Comparison of ENCODE assay signal across 9 cellular contexts in genomic region chr22:39175127-39176066, GRCh38. TPM values are rescaled to one million over a fixed set of nuclear protein-coding genes. Genes with fewer than 3 reads are reported as not detected.
DNase-seq lines count a peak whose midpoint lies in the region; ATAC-seq and TF ChIP-seq lines count a peak whose summit lies in the region.
"Had no signal": no experiment of that assay in that cellular context is flagged by ENCODE, and none has a peak within 500 bp of the region (broad histone marks: within the 10 kb centered on the region; RNA-seq: fewer than 3 reads in every experiment).

No MANE protein-coding gene starts in this region.

- H3K9me3 Mint-ChIP-seq in CD4-positive, alpha-beta memory T cell: no peaks in the 10 kb centered on the region
- no peaks in the 10 kb centered on the region for H3K9me3 Mint-ChIP-seq in CD14-positive monocyte
- H3K9me3 Mint-ChIP-seq: activated naive CD4-positive, alpha-beta T cell treated with anti-CD3 and anti-CD28 coated beads, Interleukin-2, amount 50 U/mL, for 72 hours had no signal

- no peaks in the 10 kb centered on the region for H3K9me3 ChIP-seq in CD4-positive, alpha-beta memory T cell (ENCODE audit: control insufficient read depth in 1 of 2, low read length in 2 of 2)
- H3K9me3 ChIP-seq in RWPE2 (ENCODE audit: severe bottlenecking): no peaks in the 10 kb centered on the region
- H3K9me3 ChIP-seq in right atrium auricular region: no peaks in the 10 kb centered on the region
- no peaks in the 10 kb centered on the region for H3K9me3 ChIP-seq in trophoblast cell (ENCODE audit: insufficient read depth, low read depth, low read length)

- peak overlapping the region in 4 of 8 donors; percentile 5 to 75 (median 22) for H3K4me3 Mint-ChIP-seq in CD4-positive, alpha-beta memory T cell
- H3K4me3 Mint-ChIP-seq in CD14-positive monocyte: no peak overlapping the region

- H3K27ac ChIP-seq in CD4-positive, alpha-beta memory T cell (ENCODE audit: low read depth, low read length): peak overlapping the region; percentile 76
- H3K27ac ChIP-seq in RWPE2 (ENCODE audit: poor library complexity, severe bottlenecking) (peak overlapping the region; percentile 96), right atrium auricular region (peak overlapping the region; percentile 77 to 83), trophoblast cell (ENCODE audit: low read depth, low read length) (peak overlapping the region; percentile 94)

- peak overlapping the region; percentile 97 for H2BK120ac ChIP-seq in trophoblast cell (ENCODE audit: insufficient read depth, low read length, poor library complexity)

- intact Hi-C loops in CD4-positive, alpha-beta memory T cell (cut with micrococcal nuclease): no loop called here
- intact Hi-C loops in CD14-positive monocyte (cut with micrococcal nuclease): no loop called here

- ATAC-seq in RWPE2 (ENCODE audit: low read depth) (no peak), GM19452 (IDR thresholded peaks at IDR 0.05; ENCODE audit: unreplicated experiment) (no peak)
- ATAC-seq: activated naive CD4-positive, alpha-beta T cell treated with anti-CD3 and anti-CD28 coated beads, Interleukin-2, amount 50 U/mL, for 72 hours had no signal

- H3K36me3 ChIP-seq in CD4-positive, alpha-beta memory T cell (ENCODE audit: insufficient read depth, low read length): no peaks in the 10 kb centered on the region
- H3K36me3 ChIP-seq in RWPE2 (ENCODE audit: low read depth) (no peaks in the 10 kb centered on the region), right atrium auricular region (no peaks in the 10 kb centered on the region), trophoblast cell (ENCODE audit: control insufficient read depth in 1 of 2, insufficient read depth in 2 of 2, low read length in 2 of 2) (no peaks in the 10 kb centered on the region)

- no CpG with 5 or more reads among the region's 22 CpGs for WGBS in trophoblast cell (ENCODE audit: extremely low coverage, insufficient coverage, insufficient read length)

- H3K27ac Mint-ChIP-seq in CD4-positive, alpha-beta memory T cell: peak overlapping the region; percentile 79 to 99 (median 95)
- H3K27ac Mint-ChIP-seq in CD14-positive monocyte: no peak overlapping the region

- in situ Hi-C loops in KBM-7 (cut with MboI; ENCODE audit: low pct_unique_long_range_greater_than_20kb, low sequenced_read_pairs): loop anchor here (10.0 kb wide), 1 partner anchor 129 kb away; no protein-coding TSS in a partner anchor

- peaks cover 60% of the 10 kb centered on the region for H3K79me1 ChIP-seq in trophoblast cell (ENCODE audit: low read length)

- H4K12ac ChIP-seq in trophoblast cell (ENCODE audit: low read depth, low read length): peak overlapping the region; percentile 51

- peak overlapping the region; percentile 67 for H4K8ac ChIP-seq in trophoblast cell (ENCODE audit: low read depth, low read length)

- TF ChIP-seq CTCF in RWPE2 (IDR thresholded peaks at IDR 0.05; ENCODE audit: poor library complexity, severe bottlenecking) (peak; percentile 10), right atrium auricular region (IDR thresholded peaks at IDR 0.05) (no peak), CD14-positive monocyte (IDR thresholded peaks at IDR 0.05) (no peak), foreskin fibroblast (IDR thresholded peaks at IDR 0.05; ENCODE audit: low read depth, low read length) (no peak)

- peak overlapping the region; percentile 6 for H3K4me2 ChIP-seq in trophoblast cell (ENCODE audit: low read length)

- no peaks in the 10 kb centered on the region for H3K27me3 Mint-ChIP-seq in CD4-positive, alpha-beta memory T cell
- peaks cover 17 to 44% (median 37%) of the 10 kb centered on the region in 3 donors for H3K27me3 Mint-ChIP-seq in CD14-positive monocyte (ENCODE audit: low read depth in 3 of 3)

- CTCF ChIA-PET in CD4-positive, alpha-beta memory T cell (lab: Charles Lee; ENCODE audit: partially characterized antibody): interaction anchor here (1.0 to 19.5 kb wide), 4 partner anchors 21 to 353 kb away, joined by 3 to 477 read pairs (median 4); partner anchors contain the start of gene RPL3

- peak overlapping the region; percentile 96 for H4K91ac ChIP-seq in trophoblast cell (ENCODE audit: low read depth, low read length)

- peaks cover 66% of the 10 kb centered on the region for H3K4me1 ChIP-seq in CD4-positive, alpha-beta memory T cell (ENCODE audit: insufficient read depth, low read length)
- H3K4me1 ChIP-seq in RWPE2 (ENCODE audit: insufficient read depth, poor library complexity, severe bottlenecking) (peaks cover 57% of the 10 kb centered on the region), right atrium auricular region (peaks cover 0 to 90% of the 10 kb centered on the region in 2 donors), trophoblast cell (ENCODE audit: control insufficient read depth in 1 of 2, insufficient read depth in 2 of 2, low read length in 2 of 2) (peaks cover 47 to 49% of the 10 kb centered on the region in 2 experiments)

- H3K9ac ChIP-seq in trophoblast cell (ENCODE audit: low read length): peak overlapping the region; percentile 68

- no peaks in the 10 kb centered on the region for H3K27me3 ChIP-seq in CD4-positive, alpha-beta memory T cell (ENCODE audit: insufficient read depth, low read length)
- no peaks in the 10 kb centered on the region for H3K27me3 ChIP-seq in RWPE2 (ENCODE audit: insufficient read depth, poor library complexity, severe bottlenecking)
- no peaks in the 10 kb centered on the region for H3K27me3 ChIP-seq in right atrium auricular region
- no peaks in the 10 kb centered on the region for H3K27me3 ChIP-seq in trophoblast cell (ENCODE audit: insufficient read depth, low read length)

- DNase-seq in CD4-positive, alpha-beta memory T cell: no peak
- DNase-seq in RWPE2 (ENCODE audit: low spot score): no peak
- no peak for DNase-seq in right atrium auricular region (ENCODE audit: low spot score)
- peak; percentile 18 to 46 for DNase-seq in trophoblast cell
- no peak for DNase-seq in CD14-positive monocyte (ENCODE audit: low spot score)
- no peak for DNase-seq in foreskin fibroblast
- no peak for DNase-seq in KBM-7

- H3K4ac ChIP-seq in trophoblast cell (ENCODE audit: low read depth, low read length): peak overlapping the region; percentile 82

- H3K4me1 Mint-ChIP-seq in CD4-positive, alpha-beta memory T cell: peaks cover 38 to 76% (median 62%) of the 10 kb centered on the region in 4 donors
- peaks cover 22% of the 10 kb centered on the region for H3K4me1 Mint-ChIP-seq in CD14-positive monocyte

- H3K14ac ChIP-seq in trophoblast cell (ENCODE audit: low read length): peak overlapping the region; percentile 98

- H2AFZ ChIP-seq in trophoblast cell (ENCODE audit: insufficient read depth, low read length, poor library complexity): peak overlapping the region; percentile 82

- peak overlapping the region in 1 of 2 donors; percentile 23 for H3K4me3 ChIP-seq in CD4-positive, alpha-beta memory T cell (ENCODE audit: low read length in 2 of 2)
- H3K4me3 ChIP-seq in RWPE2 (ENCODE audit: severe bottlenecking) (no peak overlapping the region), right atrium auricular region (no peak overlapping the region), trophoblast cell (ENCODE audit: low read depth, low read length) (no peak overlapping the region), foreskin fibroblast (ENCODE audit: low read depth in 1 of 2, low read length in 2 of 2) (no peak overlapping the region)

- peak overlapping the region; percentile 98 for H2BK12ac ChIP-seq in trophoblast cell (ENCODE audit: low read length)

- H3K23ac ChIP-seq in trophoblast cell (ENCODE audit: low read length): no peak overlapping the region

- H3K79me2 ChIP-seq in trophoblast cell (ENCODE audit: control insufficient read depth, insufficient read depth, low read length, poor library complexity): peaks cover 22% of the 10 kb centered on the region

- peak overlapping the region; percentile 98 for H2BK5ac ChIP-seq in trophoblast cell (ENCODE audit: low read depth, low read length, poor library complexity)

- POLR2A ChIA-PET in CD4-positive, alpha-beta memory T cell (lab: Charles Lee; ENCODE audit: partially characterized antibody): interaction anchor here (0.6 to 11.8 kb wide), 9 partner anchors 8 to 347 kb away, joined by 3 to 433 read pairs (median 8); partner anchors contain the start of genes CBX7, PDGFB and RPL3

- no peaks in the 10 kb centered on the region for H3K36me3 Mint-ChIP-seq in CD4-positive, alpha-beta memory T cell
- H3K36me3 Mint-ChIP-seq in CD14-positive monocyte: no peaks in the 10 kb centered on the region
- H3K36me3 Mint-ChIP-seq: activated naive CD4-positive, alpha-beta T cell treated with anti-CD3 and anti-CD28 coated beads, Interleukin-2, amount 50 U/mL, for 72 hours had no signal

- peak overlapping the region; percentile 87 for H3K18ac ChIP-seq in trophoblast cell (ENCODE audit: low read length)

- H2AK5ac ChIP-seq in trophoblast cell (ENCODE audit: low read length): peak overlapping the region; percentile 99

RNA-seq across cellular contexts. Expression of gene CBX7, which starts 22.9 kb away (rescaled TPM):
- 100 to 1,000 TPM; 181 to 198 TPM for total RNA-seq in CD4-positive, alpha-beta memory T cell
- 10 to 100 TPM; 22.8 to 38.8 TPM for polyA plus RNA-seq in CD4-positive, alpha-beta memory T cell
- total RNA-seq in right atrium auricular region: 100 to 1,000 TPM in 1 of 2 donors, 10 to 100 TPM in 1; 62.0 to 111 TPM
- polyA plus RNA-seq in trophoblast cell (2013): 1.8 TPM in 2 replicates
- 1 to 10 TPM; 3.1 to 4.0 TPM for polyA plus RNA-seq in CD14-positive monocyte

Comparison
In these comparisons a context has a peak if more than half of its experiments do, and no peak if none do; other contexts are left out.
1. DNase-seq: peak in trophoblast cell (2 of 2); none in CD4-positive, alpha-beta memory T cell (0 of 5), RWPE2 (single experiment), right atrium auricular region (single experiment), CD14-positive monocyte (single experiment), foreskin fibroblast (0 of 2) and KBM-7 (single experiment).
2. H3K27ac Mint-ChIP-seq: peak in CD4-positive, alpha-beta memory T cell (7 of 7); none in CD14-positive monocyte (0 of 7).
3. Peak in every context shown above with its lines, with median percentiles within 50 percentile points of each other: H3K27ac ChIP-seq.